Comparison of ENCODE assay signal across 1 cellular context in the genomic region with DNA sequence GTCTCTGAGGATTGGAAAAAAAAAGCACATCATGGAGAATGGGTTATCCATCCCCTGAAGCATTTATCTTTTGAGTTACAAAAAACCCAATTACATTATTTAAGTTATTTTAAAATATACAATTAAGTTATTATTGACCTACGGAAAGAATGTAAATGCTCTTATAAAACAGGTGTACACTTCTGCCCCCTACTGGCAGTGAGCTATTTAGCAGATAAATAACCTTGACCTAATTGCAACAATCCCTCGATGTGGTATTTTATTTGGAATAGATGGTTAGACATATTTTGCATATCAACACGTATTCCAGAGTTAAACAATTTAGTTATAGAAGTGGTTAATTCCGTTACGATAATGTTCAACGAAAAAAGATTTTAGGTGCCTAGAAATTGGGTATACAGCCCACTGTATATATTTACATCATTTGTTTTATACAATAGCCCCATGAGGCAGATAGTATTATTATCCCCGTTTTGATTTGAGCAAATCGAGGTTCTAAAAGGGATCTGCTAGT.
A peak's percentile ranks its signal among the peaks of the same experiment; 100 is the strongest.
TF ChIP-seq lines count a peak whose summit lies in the region.

No MANE protein-coding gene starts in this region.

TF ChIP-seq in GM12878, 131 proteins besides CTCF, POLR2A, EP300 and RAD21:
- TF ChIP-seq ZBTB11 (CRISPR knock-in tag; IDR thresholded peaks at IDR 0.05) (no peak), CREB1 (IDR thresholded peaks at IDR 0.05; ENCODE audit: low read depth) (no peak), FOS (IDR thresholded peaks at IDR 0.05; ENCODE audit: borderline replicate concordance, extremely low read depth, insufficient read length) (no peak), CBX5 (IDR thresholded peaks at IDR 0.05; ENCODE audit: low read depth) (no peak), ZZZ3 (IDR thresholded peaks at IDR 0.05; ENCODE audit: control insufficient read depth, insufficient read length, low read depth) (no peak), YBX1 (IDR thresholded peaks at IDR 0.05) (no peak), PAX8 (IDR thresholded peaks at IDR 0.05) (no peak), ZNF592 (IDR thresholded peaks at IDR 0.05) (0 out of 2 replicates have a peak, but pooled peaks have one; percentile 8), TCF3 (IDR thresholded peaks at IDR 0.05; ENCODE audit: borderline replicate concordance, insufficient read depth, low read depth, low read length) (no peak), SMC3 (IDR thresholded peaks at IDR 0.05; ENCODE audit: borderline replicate concordance, low read length) (peak; percentile 80; the same call in 1 of the 2 replicates), SREBF2 (IDR thresholded peaks at IDR 0.05; ENCODE audit: low read length) (no peak), SUZ12 (IDR thresholded peaks at IDR 0.05; ENCODE audit: unreplicated experiment) (no peak), HSF1 (IDR thresholded peaks at IDR 0.05; ENCODE audit: low read depth, low read length) (no peak), MTA2 (IDR thresholded peaks at IDR 0.05; ENCODE audit: low read depth) (no peak), ELK1 (IDR thresholded peaks at IDR 0.05; ENCODE audit: low read depth, low read length) (no peak), WRNIP1 (IDR thresholded peaks at IDR 0.05; ENCODE audit: borderline replicate concordance, low read depth, low read length) (no peak), CBX3 (IDR thresholded peaks at IDR 0.05; ENCODE audit: borderline replicate concordance, low read depth) (no peak)
- TF ChIP-seq, protein P1, sequence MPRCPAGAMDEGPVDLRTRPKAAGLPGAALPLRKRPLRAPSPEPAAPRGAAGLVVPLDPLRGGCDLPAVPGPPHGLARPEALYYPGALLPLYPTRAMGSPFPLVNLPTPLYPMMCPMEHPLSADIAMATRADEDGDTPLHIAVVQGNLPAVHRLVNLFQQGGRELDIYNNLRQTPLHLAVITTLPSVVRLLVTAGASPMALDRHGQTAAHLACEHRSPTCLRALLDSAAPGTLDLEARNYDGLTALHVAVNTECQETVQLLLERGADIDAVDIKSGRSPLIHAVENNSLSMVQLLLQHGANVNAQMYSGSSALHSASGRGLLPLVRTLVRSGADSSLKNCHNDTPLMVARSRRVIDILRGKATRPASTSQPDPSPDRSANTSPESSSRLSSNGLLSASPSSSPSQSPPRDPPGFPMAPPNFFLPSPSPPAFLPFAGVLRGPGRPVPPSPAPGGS (IDR thresholded peaks at IDR 0.05; ENCODE audit: borderline replicate concordance, insufficient read depth, low read depth, low read length, poor library complexity, severe bottlenecking), result no peak
